9 cellular contexts compared by ENCODE assay signal in the genomic region with DNA sequence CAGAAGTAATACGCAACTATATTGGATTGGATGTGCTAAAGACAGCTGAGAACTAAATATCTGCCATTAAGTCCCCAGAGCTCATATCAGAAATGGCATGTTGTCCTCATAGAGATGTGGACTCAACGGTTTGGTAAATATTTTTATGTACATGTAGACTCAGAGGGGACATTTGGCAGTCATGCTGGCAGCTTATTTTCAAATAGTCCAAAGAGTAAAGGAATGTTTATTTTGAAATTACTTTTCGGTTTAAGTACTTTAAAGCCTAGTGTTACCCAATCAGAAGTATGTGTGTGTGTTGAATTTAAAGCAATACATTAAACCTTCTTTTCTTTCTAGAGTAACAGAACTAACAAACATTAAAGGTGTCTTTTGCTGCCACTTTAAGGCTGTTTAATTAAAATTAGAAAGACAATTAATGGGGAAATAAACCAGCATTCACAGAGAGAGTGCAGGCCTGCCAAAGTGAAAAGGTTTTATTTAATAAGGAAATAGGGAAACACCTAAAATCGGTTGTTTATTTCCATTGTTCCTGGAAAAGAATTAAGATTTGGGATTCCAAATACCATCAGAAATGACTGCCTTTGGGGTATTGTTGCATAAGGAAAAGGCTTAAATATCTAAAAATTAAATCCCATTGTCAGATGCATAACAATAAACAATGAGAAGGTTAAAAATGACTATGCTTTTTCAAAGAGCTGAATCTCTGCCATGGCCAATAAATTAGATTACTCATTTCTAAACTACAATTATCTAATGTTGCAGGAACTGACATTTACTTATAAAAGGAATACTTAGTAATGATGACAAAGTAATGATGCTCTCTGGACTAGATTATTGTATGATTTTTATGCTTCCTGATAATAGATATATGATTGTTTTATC.
A peak's percentile ranks its signal among the peaks of the same experiment; 100 is the strongest.
DNase-seq lines count a peak whose midpoint lies in the region; ATAC-seq and TF ChIP-seq lines count a peak whose summit lies in the region.
"Had no signal": no experiment of that assay in that cellular context is flagged by ENCODE, and none has a peak within 500 bp of the region (broad histone marks: within the 10 kb centered on the region; RNA-seq: fewer than 3 reads in every experiment).

No MANE protein-coding gene starts in this region.

- H3K4me3 ChIP-seq in breast epithelium: no peak overlapping the region
- no peak overlapping the region for H3K4me3 ChIP-seq in urinary bladder (ENCODE audit: low read depth, low read length)
- H3K4me3 ChIP-seq in Peyer's patch: no peak overlapping the region

- no TSS peak for BruUV-seq in MCF 10A (replicated peaks; lab: Mats Ljungman, UMichigan)

- POLR2A ChIA-PET in MCF 10A (lab: Yijun Ruan, JAX): interaction anchor here (1.0 kb wide), 1 partner anchor 10 kb away, joined by 3 read pairs; no protein-coding TSS in a partner anchor
- POLR2A ChIA-PET in WTC11 (lab: Charles Lee): no interaction called here

- H3K4me3 Mint-ChIP-seq in MCF 10A (ENCODE audit: unreplicated experiment) (no peak overlapping the region), WTC11 (no peak overlapping the region)
- H3K4me3 Mint-ChIP-seq: stimulated activated naive CD8-positive, alpha-beta T cell treated with anti-CD3 and anti-CD28 coated beads, Interleukin-15, Interleukin-2, amounts not matched to agents 100 ng/mL and 50 ng/mL, for 24 hours had no signal

- CTCF ChIA-PET in MCF 10A (lab: Yijun Ruan, JAX): no interaction called here
- CTCF ChIA-PET in WTC11 (lab: Charles Lee): no interaction called here

- DNase-seq in breast epithelium (ENCODE audit: low spot score in 2 of 2): no peak
- no peak for DNase-seq in MCF 10A (ENCODE audit: unreplicated experiment)
- DNase-seq in WTC11 (ENCODE audit: low spot score): no peak
- no peak for DNase-seq in posterior cingulate gyrus
- DNase-seq in ureter (ENCODE audit: low spot score): no peak
- DNase-seq in Peyer's patch: no peak

- H3K27me3 ChIP-seq in breast epithelium (no peaks in the 10 kb centered on the region), Peyer's patch (no peaks in the 10 kb centered on the region)

- H3K36me3 Mint-ChIP-seq in MCF 10A (ENCODE audit: insufficient read depth, unreplicated experiment) (no peaks in the 10 kb centered on the region), WTC11 (no peaks in the 10 kb centered on the region)

- intact Hi-C loops in breast epithelium (cut with DNase I; ENCODE audit: low total_unique reads): no loop called here
- intact Hi-C loops in MCF 10A (cut with micrococcal nuclease): no loop called here
- intact Hi-C loops in posterior cingulate gyrus (cut with DNase I): no loop called here

- H3K9me3 ChIP-seq in breast epithelium (no peaks in the 10 kb centered on the region), Peyer's patch (no peaks in the 10 kb centered on the region)

- TF ChIP-seq CTCF in breast epithelium (IDR thresholded peaks at IDR 0.05): no peak
- TF ChIP-seq CTCF in MCF 10A (IDR thresholded peaks at IDR 0.05; ENCODE audit: unreplicated experiment): no peak
- TF ChIP-seq CTCF in WTC11 (IDR thresholded peaks at IDR 0.05): no peak
- no peak for TF ChIP-seq CTCF in Peyer's patch (IDR thresholded peaks at IDR 0.05)

- peaks cover 7% of the 10 kb centered on the region for H3K9me3 Mint-ChIP-seq in MCF 10A (ENCODE audit: unreplicated experiment)
- H3K9me3 Mint-ChIP-seq in WTC11: no peaks in the 10 kb centered on the region
- H3K9me3 Mint-ChIP-seq: stimulated activated naive CD8-positive, alpha-beta T cell treated with anti-CD3 and anti-CD28 coated beads, Interleukin-15, Interleukin-2, amounts not matched to agents 100 ng/mL and 50 ng/mL, for 24 hours had no signal

- H3K36me3 ChIP-seq in breast epithelium (no peaks in the 10 kb centered on the region), urinary bladder (ENCODE audit: insufficient read depth) (no peaks in the 10 kb centered on the region), Peyer's patch (no peaks in the 10 kb centered on the region)

- TF ChIP-seq POLR2A in breast epithelium (IDR thresholded peaks at IDR 0.05) (no peak), Peyer's patch (IDR thresholded peaks at IDR 0.05) (no peak)

- H3K4me1 ChIP-seq in breast epithelium: no peaks in the 10 kb centered on the region
- H3K4me1 ChIP-seq in urinary bladder (ENCODE audit: insufficient read depth): no peaks in the 10 kb centered on the region
- peaks cover 0 to 12% (median 0%) of the 10 kb centered on the region in 4 donors for H3K4me1 ChIP-seq in Peyer's patch

- H3K27ac Mint-ChIP-seq in MCF 10A (ENCODE audit: low read depth, unreplicated experiment) (no peak overlapping the region), WTC11 (no peak overlapping the region)

- H3K27me3 Mint-ChIP-seq in MCF 10A (ENCODE audit: insufficient read depth, unreplicated experiment): no peaks in the 10 kb centered on the region
- no peaks in the 10 kb centered on the region for H3K27me3 Mint-ChIP-seq in WTC11 (ENCODE audit: low read depth)
- H3K27me3 Mint-ChIP-seq: stimulated activated naive CD8-positive, alpha-beta T cell treated with anti-CD3 and anti-CD28 coated beads, Interleukin-15, Interleukin-2, amounts not matched to agents 100 ng/mL and 50 ng/mL, for 24 hours had no signal

- ATAC-seq in HG02763 (IDR thresholded peaks at IDR 0.05; ENCODE audit: unreplicated experiment) (peak; percentile 6), WTC11 (no peak)

- 74% methylated on average over 4 of the region's 4 CpGs for WGBS in urinary bladder

- H3K4me1 Mint-ChIP-seq in MCF 10A (ENCODE audit: insufficient read depth, unreplicated experiment) (no peaks in the 10 kb centered on the region), WTC11 (peaks cover 7% of the 10 kb centered on the region)

- H3K27ac ChIP-seq in breast epithelium (peak overlapping the region; percentile 7 to 12), urinary bladder (ENCODE audit: low read depth) (peak overlapping the region; percentile 10), Peyer's patch (peak overlapping the region in 1 of 4 donors; percentile 3)

TF ChIP-seq in WTC11, 78 proteins besides CTCF, POLR2A, EP300 and RAD21:
- TF ChIP-seq E2F5 (CRISPR knock-in tag; IDR thresholded peaks at IDR 0.05): no peak
- no peak for TF ChIP-seq RORB (CRISPR knock-in tag; IDR thresholded peaks at IDR 0.05)
- peak; percentile 17; the same call in 1 of the 2 replicates for TF ChIP-seq GABPB1 (CRISPR knock-in tag; IDR thresholded peaks at IDR 0.05)
- no peak for TF ChIP-seq GRHL2 (CRISPR knock-in tag; IDR thresholded peaks at IDR 0.05; ENCODE audit: insufficient replicate concordance, severe bottlenecking)
